ENCODE assay signal across 17 cellular contexts in the genomic region with DNA sequence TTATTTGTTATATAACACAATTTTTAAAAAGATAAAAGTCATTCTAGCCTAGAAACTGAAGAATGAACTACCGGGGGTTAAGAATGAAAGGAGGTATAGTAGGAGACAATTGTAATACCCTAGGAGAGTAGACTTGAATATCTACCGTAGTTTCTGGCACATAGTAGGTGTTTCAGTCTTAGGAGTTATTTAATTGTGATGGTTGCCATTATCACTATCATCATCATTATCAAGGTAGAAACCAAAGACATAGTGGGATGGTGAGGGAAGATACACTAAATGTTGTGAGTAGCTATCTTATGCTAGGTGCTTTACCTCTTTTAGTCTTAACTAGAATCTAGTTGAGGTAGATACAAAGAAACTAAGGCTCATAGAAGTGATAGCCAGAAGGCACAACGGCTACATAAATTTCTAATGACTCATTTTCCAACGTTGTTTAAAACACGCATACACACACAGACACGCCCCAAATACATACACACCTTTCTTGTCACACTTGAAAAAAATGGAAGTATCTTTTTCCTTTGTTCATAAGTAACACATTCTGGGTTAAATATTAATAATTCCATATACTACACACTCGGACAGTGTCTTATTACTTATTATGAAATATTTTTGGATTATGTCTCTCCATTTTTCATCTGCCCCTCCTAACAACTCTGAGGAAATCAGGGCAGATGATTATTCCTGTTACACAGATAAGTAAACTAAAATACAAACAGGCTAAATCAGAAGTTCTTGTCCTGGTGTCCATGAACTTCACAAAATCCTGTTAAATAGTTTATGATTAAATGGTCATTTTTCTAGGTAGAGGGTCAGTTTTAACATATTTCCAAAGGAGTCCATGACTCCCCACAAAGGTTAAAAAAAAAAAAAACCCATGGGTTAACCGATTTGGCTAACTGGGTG. TPM values are rescaled to one million over a fixed set of nuclear protein-coding genes. Genes with fewer than 3 reads are reported as not detected.
DNase-seq lines count a peak whose midpoint lies in the region; ATAC-seq and TF ChIP-seq lines count a peak whose summit lies in the region.
"Had no signal": no experiment of that assay in that cellular context is flagged by ENCODE, and none has a peak within 500 bp of the region (broad histone marks: within the 10 kb centered on the region; RNA-seq: fewer than 3 reads in every experiment).

No MANE protein-coding gene starts in this region.

- no peaks in the 10 kb centered on the region for H3K36me3 ChIP-seq in CD4-positive, CD25-positive, alpha-beta regulatory T cell (ENCODE audit: control insufficient read depth, insufficient read depth, low read length)
- H3K36me3 ChIP-seq in HCT116 (ENCODE audit: control insufficient read depth in 1 of 2, insufficient read depth in 2 of 2, low read length in 2 of 2) = no peaks in the 10 kb centered on the region; a peak in 1 of 4 replicates
- no peaks in the 10 kb centered on the region for H3K36me3 ChIP-seq in naive thymus-derived CD4-positive, alpha-beta T cell (ENCODE audit: control insufficient read depth in 2 of 3, insufficient read depth in 3 of 3, low read length in 3 of 3)
- H3K36me3 ChIP-seq: ascending aorta, lower lobe of right lung, neural progenitor cell, right atrium auricular region had no signal

- no TSS peak for BruUV-seq in HCT116 (replicated peaks; lab: Mats Ljungman, UMichigan)
- BruUV-seq in MCF 10A (replicated peaks; lab: Mats Ljungman, UMichigan) = no TSS peak

- no peak for TF ChIP-seq POLR2A in HCT116 (IDR thresholded peaks at IDR 0.05; ENCODE audit: borderline replicate concordance, extremely low read depth, insufficient read depth, insufficient read length)

- no peak overlapping the region for H3K27ac ChIP-seq in CD4-positive, CD25-positive, alpha-beta regulatory T cell (ENCODE audit: insufficient read depth, low read length, poor library complexity, severe bottlenecking)
- peak overlapping the region; percentile 92; the same call in 1 of the 2 replicates for H3K27ac ChIP-seq in HCT116 (ENCODE audit: low read depth, low read length)
- H3K27ac ChIP-seq in naive thymus-derived CD4-positive, alpha-beta T cell (ENCODE audit: low read depth, low read length) = no peak overlapping the region
- H3K27ac ChIP-seq: neural progenitor cell had no signal

- no peaks in the 10 kb centered on the region for H3K9me3 Mint-ChIP-seq in CD4-positive, CD25-positive, alpha-beta regulatory T cell
- H3K9me3 Mint-ChIP-seq in MCF 10A (ENCODE audit: unreplicated experiment) = no peaks in the 10 kb centered on the region
- H3K9me3 Mint-ChIP-seq in naive thymus-derived CD4-positive, alpha-beta T cell = no peaks in the 10 kb centered on the region
- no peaks in the 10 kb centered on the region for H3K9me3 Mint-ChIP-seq in activated CD4-positive, alpha-beta T cell treated with anti-CD3 and anti-CD28 coated beads, Interleukin-2, amount 10 ng/mL, durations not matched to agents 7 days and 5 days
- H3K9me3 Mint-ChIP-seq: dendritic cell treated with granulocyte-macrophage colony-stimulating factor and Interleukin-4, amounts not matched to agents 40 ng/mL and 50 ng/mL, for 4 days; H9; neural progenitor cell had no signal

- peaks cover 19 to 29% (median 24%) of the 10 kb centered on the region in 4 donors for H3K4me1 Mint-ChIP-seq in CD4-positive, CD25-positive, alpha-beta regulatory T cell
- peaks cover 27% of the 10 kb centered on the region for H3K4me1 Mint-ChIP-seq in MCF 10A (ENCODE audit: insufficient read depth, unreplicated experiment)
- peaks cover 12 to 29% (median 24%) of the 10 kb centered on the region in 7 donors for H3K4me1 Mint-ChIP-seq in naive thymus-derived CD4-positive, alpha-beta T cell
- H3K4me1 Mint-ChIP-seq in activated CD4-positive, alpha-beta T cell treated with anti-CD3 and anti-CD28 coated beads, Interleukin-2, amount 10 ng/mL, durations not matched to agents 7 days and 5 days = peaks cover 23% of the 10 kb centered on the region

- peak overlapping the region; percentile 99 for H3K9ac ChIP-seq in HCT116 (ENCODE audit: low read length)
- H3K9ac ChIP-seq: neural progenitor cell had no signal

- H3K27me3 ChIP-seq in CD4-positive, CD25-positive, alpha-beta regulatory T cell (ENCODE audit: control insufficient read depth, insufficient read depth, low read length) = no peaks in the 10 kb centered on the region
- no peaks in the 10 kb centered on the region for H3K27me3 ChIP-seq in HCT116 (ENCODE audit: insufficient read depth, low read length)
- no peaks in the 10 kb centered on the region for H3K27me3 ChIP-seq in naive thymus-derived CD4-positive, alpha-beta T cell (ENCODE audit: control insufficient read depth in 2 of 2, insufficient read depth in 2 of 2, low read length in 2 of 2)
- H3K27me3 ChIP-seq: ascending aorta, neural progenitor cell, right atrium auricular region had no signal

- H3K27ac Mint-ChIP-seq in CD4-positive, CD25-positive, alpha-beta regulatory T cell = no peak overlapping the region
- H3K27ac Mint-ChIP-seq in MCF 10A (ENCODE audit: low read depth, unreplicated experiment) = peak overlapping the region; percentile 94
- H3K27ac Mint-ChIP-seq in naive thymus-derived CD4-positive, alpha-beta T cell = peak overlapping the region in 5 of 9 donors; percentile 5 to 61 (median 44)
- no peak overlapping the region for H3K27ac Mint-ChIP-seq in activated CD4-positive, alpha-beta T cell treated with anti-CD3 and anti-CD28 coated beads, Interleukin-2, amount 10 ng/mL, durations not matched to agents 7 days and 5 days
- H3K27ac Mint-ChIP-seq: dendritic cell treated with granulocyte-macrophage colony-stimulating factor and Interleukin-4, amounts not matched to agents 40 ng/mL and 50 ng/mL, for 4 days; neural progenitor cell had no signal

- peak overlapping the region; percentile 95 for H3K4me2 ChIP-seq in HCT116 (ENCODE audit: low read length)
- H3K4me2 ChIP-seq: neural progenitor cell had no signal

- no peak for ATAC-seq in CD4-positive, CD25-positive, alpha-beta regulatory T cell (ENCODE audit: low read depth in 2 of 2)
- no peak for ATAC-seq in HCT116
- no peak for ATAC-seq in naive thymus-derived CD4-positive, alpha-beta T cell
- ATAC-seq: activated CD8-positive, alpha-beta memory T cell treated with anti-CD3 and anti-CD28 coated beads, Interleukin-2, amount 10 ng/mL, durations not matched to agents 7 days and 5 days; lower lobe of right lung had no signal

- no peaks in the 10 kb centered on the region for H3K9me2 ChIP-seq in HCT116 (ENCODE audit: insufficient read depth)

- H2AFZ ChIP-seq in HCT116 (ENCODE audit: low read depth, low read length, poor library complexity, severe bottlenecking) = peak overlapping the region; percentile 84
- H2AFZ ChIP-seq: neural progenitor cell had no signal

- H3K4me3 Mint-ChIP-seq in CD4-positive, CD25-positive, alpha-beta regulatory T cell = peak overlapping the region in 3 of 4 donors; percentile 0 to 74 (median 24)
- H3K4me3 Mint-ChIP-seq in MCF 10A (ENCODE audit: unreplicated experiment) = peak overlapping the region; percentile 52
- H3K4me3 Mint-ChIP-seq in naive thymus-derived CD4-positive, alpha-beta T cell = peak overlapping the region in 2 of 10 donors; percentile 11 to 25
- H3K4me3 Mint-ChIP-seq in activated CD4-positive, alpha-beta T cell treated with anti-CD3 and anti-CD28 coated beads, Interleukin-2, amount 10 ng/mL, durations not matched to agents 7 days and 5 days = no peak overlapping the region
- H3K4me3 Mint-ChIP-seq: dendritic cell treated with granulocyte-macrophage colony-stimulating factor and Interleukin-4, amounts not matched to agents 40 ng/mL and 50 ng/mL, for 4 days had no signal

- peaks cover 31% of the 10 kb centered on the region for H3K79me2 ChIP-seq in HCT116 (ENCODE audit: insufficient read depth, low read length)

- peaks cover 6% of the 10 kb centered on the region; the same call in 1 of the 2 replicates for H4K20me1 ChIP-seq in HCT116 (ENCODE audit: insufficient read depth)

- intact Hi-C loops in HCT116 (cut with micrococcal nuclease) (no loop called here), MCF 10A (cut with micrococcal nuclease) (loop anchor here (1.0 kb wide), 1 partner anchor 45 kb away; no protein-coding TSS in a partner anchor)
- intact Hi-C loops in naive thymus-derived CD4-positive, alpha-beta T cell (cut with micrococcal nuclease) = loop anchor here in 1 of 2 donors (2.0 to 5.0 kb wide), 4 partner anchors 690 to 1791 kb away; partner anchors contain the start of genes ELMO1, HERPUD2 and STARD3NL

- POLR2A ChIA-PET in HCT116 (lab: Charles Lee) (no interaction called here), MCF 10A (lab: Yijun Ruan, JAX) (interaction anchor here (0.6 to 8.1 kb wide), 20 partner anchors 9 to 1317 kb away, joined by 3 to 87 read pairs (median 5); partner anchors contain the start of genes HERPUD2 and SEPTIN7)
- POLR2A ChIA-PET in naive thymus-derived CD4-positive, alpha-beta T cell (lab: Charles Lee) = interaction anchor here (3.1 kb wide), 1 partner anchor 9 kb away, joined by 18 read pairs; no protein-coding TSS in a partner anchor
- POLR2A ChIA-PET in activated CD4-positive, alpha-beta T cell treated with anti-CD3 and anti-CD28 coated beads, Interleukin-2, amount 10 ng/mL, durations not matched to agents 7 days and 5 days (lab: Charles Lee) = no interaction called here

- H3K4me3 ChIP-seq in CD4-positive, CD25-positive, alpha-beta regulatory T cell (ENCODE audit: low read depth, low read length) = no peak overlapping the region
- peak overlapping the region in 1 of 2 experiments; percentile 37; a peak in 2 of 4 replicates for H3K4me3 ChIP-seq in HCT116 (replicated peaks in 1 of 2; ENCODE audit: low read depth in 1 of 2, low read length in 2 of 2)
- no peak overlapping the region for H3K4me3 ChIP-seq in naive thymus-derived CD4-positive, alpha-beta T cell (ENCODE audit: low read length)
- H3K4me3 ChIP-seq: lower lobe of right lung, neural progenitor cell, right atrium auricular region had no signal

- RAD21 ChIA-PET in HCT116 (lab: Charles Lee; ENCODE audit: low non-redundant PET in 1 of 2, low total read pairs in 2 of 2, uncharacterized antibody in 2 of 2, unreplicated experiment in 2 of 2) = interaction anchor here in 1 of 2 experiments (0.7 kb wide), 1 partner anchor 20 kb away, joined by 3 read pairs; no protein-coding TSS in a partner anchor

- no peaks in the 10 kb centered on the region for H3K36me3 Mint-ChIP-seq in CD4-positive, CD25-positive, alpha-beta regulatory T cell
- no peaks in the 10 kb centered on the region for H3K36me3 Mint-ChIP-seq in MCF 10A (ENCODE audit: insufficient read depth, unreplicated experiment)
- H3K36me3 Mint-ChIP-seq in naive thymus-derived CD4-positive, alpha-beta T cell = peaks cover 0 to 9% (median 0%) of the 10 kb centered on the region in 5 donors
- H3K36me3 Mint-ChIP-seq in activated CD4-positive, alpha-beta T cell treated with anti-CD3 and anti-CD28 coated beads, Interleukin-2, amount 10 ng/mL, durations not matched to agents 7 days and 5 days (ENCODE audit: low read depth) = peaks cover 15% of the 10 kb centered on the region

- TF ChIP-seq CTCF in HCT116 (IDR thresholded peaks at IDR 0.05 in 2 of 3, conservative IDR thresholded peaks at IDR 0.05 in 1 of 3; ENCODE audit: borderline replicate concordance in 1 of 3, insufficient read depth in 1 of 3, low read depth in 2 of 3, low read length in 2 of 3) (no peak), MCF 10A (IDR thresholded peaks at IDR 0.05; ENCODE audit: unreplicated experiment) (no peak), GM10266 (IDR thresholded peaks at IDR 0.05; ENCODE audit: control insufficient read depth, insufficient read depth, low read depth, missing control alignments) (no peak)

- CTCF ChIA-PET in HCT116 (lab: Charles Lee) = no interaction called here
- CTCF ChIA-PET in MCF 10A (lab: Yijun Ruan, JAX) = interaction anchor here (0.6 to 5.1 kb wide), 6 partner anchors 12 to 93 kb away, joined by 3 to 24 read pairs (median 4); a partner anchor contains a TSS
- CTCF ChIA-PET in naive thymus-derived CD4-positive, alpha-beta T cell (lab: Charles Lee) = no interaction called here
- CTCF ChIA-PET in activated CD4-positive, alpha-beta T cell treated with anti-CD3 and anti-CD28 coated beads, Interleukin-2, amount 10 ng/mL, durations not matched to agents 7 days and 5 days (lab: Charles Lee) = no interaction called here

- TF ChIP-seq RAD21 in HCT116 (IDR thresholded peaks at IDR 0.05; ENCODE audit: low read depth) = peak; percentile 16; the same call in 1 of the 2 replicates

- no peaks in the 10 kb centered on the region for H3K9me3 ChIP-seq in CD4-positive, CD25-positive, alpha-beta regulatory T cell (ENCODE audit: control insufficient read depth in 2 of 2, low read length in 2 of 2)
- H3K9me3 ChIP-seq in HCT116 (ENCODE audit: control insufficient read depth in 1 of 2, insufficient read depth in 1 of 2, low read depth in 1 of 2, low read length in 2 of 2) = no peaks in the 10 kb centered on the region
- no peaks in the 10 kb centered on the region for H3K9me3 ChIP-seq in naive thymus-derived CD4-positive, alpha-beta T cell (ENCODE audit: control insufficient read depth in 2 of 3, low read length in 3 of 3)
- H3K9me3 ChIP-seq: ascending aorta, lower lobe of right lung, right atrium auricular region had no signal

- peaks cover 12% of the 10 kb centered on the region for H3K27me3 Mint-ChIP-seq in CD4-positive, CD25-positive, alpha-beta regulatory T cell
- no peaks in the 10 kb centered on the region for H3K27me3 Mint-ChIP-seq in MCF 10A (ENCODE audit: insufficient read depth, unreplicated experiment)
- H3K27me3 Mint-ChIP-seq in naive thymus-derived CD4-positive, alpha-beta T cell = peaks cover 0 to 12% (median 0%) of the 10 kb centered on the region in 5 donors
- H3K27me3 Mint-ChIP-seq in activated CD4-positive, alpha-beta T cell treated with anti-CD3 and anti-CD28 coated beads, Interleukin-2, amount 10 ng/mL, durations not matched to agents 7 days and 5 days = peaks cover 8% of the 10 kb centered on the region
- H3K27me3 Mint-ChIP-seq: activated CD8-positive, alpha-beta memory T cell treated with anti-CD3 and anti-CD28 coated beads, Interleukin-2, amount 10 ng/mL, durations not matched to agents 7 days and 5 days; dendritic cell treated with granulocyte-macrophage colony-stimulating factor and Interleukin-4, amounts not matched to agents 40 ng/mL and 50 ng/mL, for 4 days had no signal

- peaks cover 28% of the 10 kb centered on the region for H3K4me1 ChIP-seq in CD4-positive, CD25-positive, alpha-beta regulatory T cell (ENCODE audit: control insufficient read depth, insufficient read depth, low read length, poor library complexity, severe bottlenecking)
- peaks cover 34 to 51% of the 10 kb centered on the region in 2 experiments for H3K4me1 ChIP-seq in HCT116 (ENCODE audit: control insufficient read depth in 1 of 2, insufficient read depth in 2 of 2, low read length in 2 of 2)
- peaks cover 8 to 19% of the 10 kb centered on the region in 2 donors for H3K4me1 ChIP-seq in naive thymus-derived CD4-positive, alpha-beta T cell (ENCODE audit: control insufficient read depth in 2 of 2, insufficient read depth in 2 of 2, low read length in 2 of 2)

- no peak for DNase-seq in CD4-positive, CD25-positive, alpha-beta regulatory T cell
- peak; percentile 48 for DNase-seq in HCT116 (ENCODE audit: low read depth, low spot score)
- DNase-seq in MCF 10A (ENCODE audit: unreplicated experiment) = peak; percentile 75
- DNase-seq in naive thymus-derived CD4-positive, alpha-beta T cell = no peak
- DNase-seq in activated CD4-positive, alpha-beta T cell treated with anti-CD3 and anti-CD28 coated beads, Interleukin-2, amount 10 ng/mL, durations not matched to agents 7 days and 5 days = no peak
- DNase-seq in dedifferentiated amniotic fluid mesenchymal stem cell (ENCODE audit: extremely low spot score) = no peak
- DNase-seq in activated CD4-positive, alpha-beta T cell treated with anti-CD3 and anti-CD28 coated beads for 1 hour = no peak
- DNase-seq in GM10266 (ENCODE audit: extremely low spot score) = no peak
- DNase-seq: activated CD8-positive, alpha-beta memory T cell treated with anti-CD3 and anti-CD28 coated beads, Interleukin-2, amount 10 ng/mL, durations not matched to agents 7 days and 5 days; activated effector memory CD4-positive, alpha-beta T cell treated with anti-CD3 and anti-CD28 coated beads, Interleukin-2, amount 50 U/mL, for 16 hours; H9; KBM-7; lower lobe of right lung had no signal

RNA-seq across cellular contexts. Expression of gene ANLN, which starts 2.0 kb away (rescaled TPM):
- total RNA-seq in CD4-positive, CD25-positive, alpha-beta regulatory T cell = 2.8 TPM
- polyA plus RNA-seq in CD4-positive, CD25-positive, alpha-beta regulatory T cell = under 1 TPM in 3 of 4 donors, not detected in 1; 0.27 to 0.53 (median 0.49) TPM
- total RNA-seq in HCT116 (2021; ENCODE audit: unreplicated experiment) (130 TPM), MCF 10A (2022) (64.3 and 104 TPM in 2 replicates)
- polyA plus RNA-seq in HCT116 (2012) = 64.6 and 79.9 TPM in 2 replicates
- total RNA-seq in naive thymus-derived CD4-positive, alpha-beta T cell = 10 to 100 TPM in 1 of 5 experiments, 1 to 10 TPM in 1, under 1 TPM in 3; 0.35 to 48.6 (median 0.82) TPM
- polyA plus RNA-seq in naive thymus-derived CD4-positive, alpha-beta T cell = under 1 TPM in 1 of 2 donors, not detected in 1; 0.30 TPM
- 100 to 1,000 TPM in 1 of 2 experiments, 10 to 100 TPM in 1; 87.9 to 100 TPM for total RNA-seq in activated CD4-positive, alpha-beta T cell treated with anti-CD3 and anti-CD28 coated beads, Interleukin-2, amount 10 ng/mL, durations not matched to agents 7 days and 5 days

Comparison
In these comparisons a context has a peak if more than half of its experiments do, and no peak if none do; other contexts are left out.
1. DNase-seq: peak in HCT116 (single experiment) and MCF 10A (single experiment); none in CD4-positive, CD25-positive, alpha-beta regulatory T cell (0 of 3), naive thymus-derived CD4-positive, alpha-beta T cell (0 of 9), activated CD4-positive, alpha-beta T cell treated with anti-CD3 and anti-CD28 coated beads, Interleukin-2, amount 10 ng/mL, durations not matched to agents 7 days and 5 days (single experiment), dedifferentiated amniotic fluid mesenchymal stem cell (single experiment), activated CD4-positive, alpha-beta T cell treated with anti-CD3 and anti-CD28 coated beads for 1 hour (single experiment) and GM10266 (single experiment).
2. H3K27ac Mint-ChIP-seq: peak in MCF 10A (single experiment) and naive thymus-derived CD4-positive, alpha-beta T cell (5 of 9); none in CD4-positive, CD25-positive, alpha-beta regulatory T cell (0 of 3) and activated CD4-positive, alpha-beta T cell treated with anti-CD3 and anti-CD28 coated beads, Interleukin-2, amount 10 ng/mL, durations not matched to agents 7 days and 5 days (single experiment).
3. POLR2A ChIA-PET loops: an anchor here in MCF 10A (0.6 to 8.1 kb wide) and naive thymus-derived CD4-positive, alpha-beta T cell (3.1 kb wide); none called in HCT116 and activated CD4-positive, alpha-beta T cell treated with anti-CD3 and anti-CD28 coated beads, Interleukin-2, amount 10 ng/mL, durations not matched to agents 7 days and 5 days.